In the genomic region with DNA sequence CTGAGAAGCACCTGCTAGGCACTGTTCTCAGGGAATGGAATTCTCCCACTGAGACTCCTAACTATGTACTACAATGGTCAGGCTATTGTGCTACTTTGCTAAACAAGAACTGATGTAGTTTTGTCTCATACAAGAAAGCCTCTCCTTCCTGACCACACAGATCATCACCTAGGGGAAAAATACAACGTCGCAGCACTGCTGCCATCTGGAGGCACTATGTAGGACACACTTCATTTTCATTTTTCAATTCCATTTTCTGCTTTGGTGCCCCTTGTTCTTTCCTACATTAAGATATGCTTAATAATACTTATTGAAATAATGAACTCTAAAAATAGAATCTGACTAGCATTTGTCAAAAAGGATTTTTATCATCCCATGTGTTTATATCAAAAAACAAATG, we compare ENCODE assay signal across 9 cellular contexts. TPM values are rescaled to one million over a fixed set of nuclear protein-coding genes. Genes with fewer than 3 reads are reported as not detected.
DNase-seq lines count a peak whose midpoint lies in the region; ATAC-seq, FAIRE-seq and TF ChIP-seq lines count a peak whose summit lies in the region.
"Had no signal": no experiment of that assay in that cellular context is flagged by ENCODE, and none has a peak within 500 bp of the region (broad histone marks: within the 10 kb centered on the region; RNA-seq: fewer than 3 reads in every experiment).

No MANE protein-coding gene starts in this region.

- ATAC-seq in GM18502 (IDR thresholded peaks at IDR 0.05; ENCODE audit: poor library complexity, unreplicated experiment) (peak; percentile 86), HG02678 (IDR thresholded peaks at IDR 0.05; ENCODE audit: unreplicated experiment) (peak; percentile 72)

- TF ChIP-seq POLR2A in Peyer's patch (IDR thresholded peaks at IDR 0.05), result no peak

- no peaks in the 10 kb centered on the region for H3K27me3 ChIP-seq in BJ (ENCODE audit: control insufficient read depth, insufficient read depth, low read length)
- no peaks in the 10 kb centered on the region for H3K27me3 ChIP-seq in astrocyte (ENCODE audit: insufficient read depth, low read length)
- H3K27me3 ChIP-seq in Peyer's patch, result no peaks in the 10 kb centered on the region

- H3K4me3 ChIP-seq in BJ (ENCODE audit: low read depth, low read length) (no peak overlapping the region), astrocyte (ENCODE audit: insufficient read depth, low read depth, low read length) (no peak overlapping the region), Peyer's patch (no peak overlapping the region)
- H3K4me3 ChIP-seq: SK-N-MC had no signal

- H3K4me1 ChIP-seq in astrocyte (ENCODE audit: insufficient read depth, low read length) (no peaks in the 10 kb centered on the region), Peyer's patch (no peaks in the 10 kb centered on the region)

- H3K9me3 Mint-ChIP-seq in astrocyte (ENCODE audit: unreplicated experiment), result no peaks in the 10 kb centered on the region

- H3K9me3 ChIP-seq in astrocyte (ENCODE audit: insufficient read depth, low read depth, low read length), result no peaks in the 10 kb centered on the region
- no peaks in the 10 kb centered on the region for H3K9me3 ChIP-seq in Peyer's patch

- no peak overlapping the region for H3K27ac Mint-ChIP-seq in astrocyte (ENCODE audit: unreplicated experiment)

- no peaks in the 10 kb centered on the region for H3K27me3 Mint-ChIP-seq in astrocyte (ENCODE audit: low read depth, unreplicated experiment)

- DNase-seq in BJ (ENCODE audit: low read depth), result no peak
- DNase-seq in NCI-H146 (lab: John Stamatoyannopoulos, UW), result peak; percentile 58
- DNase-seq in astrocyte (ENCODE audit: low read depth), result no peak
- DNase-seq in kidney tubule cell (ENCODE audit: low spot score), result peak; percentile 52
- DNase-seq in Peyer's patch, result no peak
- DNase-seq in T-helper 9 cell, result no peak

- CTCF ChIA-PET in BJ (lab: Yijun Ruan, JAX), result interaction anchor here (1.3 kb wide), 1 partner anchor 13 kb away, joined by 4 read pairs; no protein-coding TSS in a partner anchor

- H3K79me2 ChIP-seq in astrocyte (ENCODE audit: insufficient read depth, low read length), result no peaks in the 10 kb centered on the region

- no peak overlapping the region for H3K4me3 Mint-ChIP-seq in astrocyte (ENCODE audit: unreplicated experiment)

- no peak for FAIRE-seq in astrocyte (lab: Jason Lieb, UNC)

- TF ChIP-seq CTCF in BJ (IDR thresholded peaks at IDR 0.05; ENCODE audit: insufficient read depth, low read depth, low read length), result peak; percentile 56
- TF ChIP-seq CTCF in astrocyte (IDR thresholded peaks at IDR 0.05; ENCODE audit: insufficient read depth, low read depth, low read length), result peak; percentile 53
- TF ChIP-seq CTCF in Peyer's patch (IDR thresholded peaks at IDR 0.05), result peak in 3 of 6 experiments; percentile 43 to 46 (median 46)

- no peak overlapping the region for H3K27ac ChIP-seq in astrocyte (ENCODE audit: low read depth, low read length)
- no peak overlapping the region for H3K27ac ChIP-seq in Peyer's patch
- H3K27ac ChIP-seq: SK-N-MC had no signal

- no peak overlapping the region for H2AFZ ChIP-seq in astrocyte (ENCODE audit: low read depth, low read length)

- peaks cover 9% of the 10 kb centered on the region for H3K4me1 Mint-ChIP-seq in astrocyte (ENCODE audit: low read depth, unreplicated experiment)

- POLR2A ChIA-PET in BJ (lab: Charles Lee), result no interaction called here

- H3K36me3 ChIP-seq in BJ (ENCODE audit: control insufficient read depth, insufficient read depth, low read length), result peaks cover 21% of the 10 kb centered on the region
- peaks cover 43% of the 10 kb centered on the region for H3K36me3 ChIP-seq in astrocyte (ENCODE audit: insufficient read depth, low read length)
- H3K36me3 ChIP-seq in Peyer's patch, result peaks cover 0 to 65% (median 0%) of the 10 kb centered on the region in 3 donors

- peaks cover 23% of the 10 kb centered on the region for H3K36me3 Mint-ChIP-seq in astrocyte (ENCODE audit: low read depth, unreplicated experiment)

- peaks cover 5% of the 10 kb centered on the region for H4K20me1 ChIP-seq in astrocyte (ENCODE audit: insufficient read depth, low read length)

- no peak overlapping the region for H3K4me2 ChIP-seq in astrocyte (ENCODE audit: low read length)

- H3K9ac ChIP-seq in astrocyte (ENCODE audit: low read length), result no peak overlapping the region

RNA-seq across cellular contexts. Expression of a gene that starts 21.1 kb away (rescaled TPM):
- polyA plus RNA-seq in BJ (2011; rRNA removed), result 10.7 and 13.0 TPM in 2 replicates
- 7.1 and 8.2 TPM in 2 replicates for polyA minus RNA-seq in BJ (2011; rRNA and poly(A)+ RNA removed)
- total RNA-seq in astrocyte (26.7 and 35.3 TPM in 2 replicates), Peyer's patch (10 to 100 TPM; 36.5 to 84.2 (median 43.0) TPM)

RNA-seq across cellular contexts. Expression of a gene that starts 21.5 kb away (rescaled TPM):
- 6.8 and 12.6 TPM in 2 replicates for polyA plus RNA-seq in BJ (2011; rRNA removed)
- polyA minus RNA-seq in BJ (2011; rRNA and poly(A)+ RNA removed), result 5.5 and 5.6 TPM in 2 replicates
- total RNA-seq in astrocyte (8.2 and 8.4 TPM in 2 replicates), Peyer's patch (10 to 100 TPM; 11.6 to 25.5 (median 20.9) TPM)

RNA-seq across cellular contexts. Expression of a gene that starts 26.2 kb away (rescaled TPM):
- not detected in 2 replicates for polyA plus RNA-seq in BJ (2011; rRNA removed)
- polyA minus RNA-seq in BJ (2011; rRNA and poly(A)+ RNA removed), result not detected in 2 replicates
- total RNA-seq in astrocyte (not detected in 2 replicates), Peyer's patch (not detected)

Comparison
In these comparisons a context has a peak if more than half of its experiments do, and no peak if none do; other contexts are left out.
1. DNase-seq: peak in NCI-H146 (single experiment) and kidney tubule cell (single experiment); none in BJ (single experiment), astrocyte (single experiment), Peyer's patch (0 of 3) and T-helper 9 cell (single experiment).